Comparison of ENCODE assay signal across 8 cellular contexts in genomic region chr1:36397083-36397377, GRCh38. TPM values are rescaled to one million over a fixed set of nuclear protein-coding genes. Genes with fewer than 3 reads are reported as not detected.
DNase-seq lines count a peak whose midpoint lies in the region; ATAC-seq, FAIRE-seq and TF ChIP-seq lines count a peak whose summit lies in the region.

No MANE protein-coding gene starts in this region.

- H2AFZ ChIP-seq in astrocyte (ENCODE audit: low read depth, low read length), result peak overlapping the region; percentile 89

- H3K4me2 ChIP-seq in astrocyte (ENCODE audit: low read length), result peak overlapping the region; percentile 88

- peaks cover 5% of the 10 kb centered on the region for H4K20me1 ChIP-seq in astrocyte (ENCODE audit: insufficient read depth, low read length)

- peak overlapping the region; percentile 92 for H3K27ac ChIP-seq in astrocyte (ENCODE audit: low read depth, low read length)
- H3K27ac ChIP-seq in liver (ENCODE audit: low read depth in 1 of 2, low read length in 2 of 2), result peak overlapping the region; percentile 87 to 91
- peak overlapping the region; percentile 92 to 96 for H3K27ac ChIP-seq in tibial artery

- FAIRE-seq in astrocyte (lab: Jason Lieb, UNC), result no peak

- TF ChIP-seq CTCF in astrocyte (IDR thresholded peaks at IDR 0.05; ENCODE audit: insufficient read depth, low read depth, low read length) (no peak), liver (IDR thresholded peaks at IDR 0.05; ENCODE audit: low read depth, low read length, missing input control) (no peak), tibial artery (IDR thresholded peaks at IDR 0.05) (no peak)

- peak overlapping the region; percentile 73 for H3K27ac Mint-ChIP-seq in astrocyte (ENCODE audit: unreplicated experiment)

- H3K9me3 ChIP-seq in ES-I3 (ENCODE audit: control insufficient read depth, insufficient read depth, low read length), result no peaks in the 10 kb centered on the region
- no peaks in the 10 kb centered on the region for H3K9me3 ChIP-seq in astrocyte (ENCODE audit: insufficient read depth, low read depth, low read length)
- no peaks in the 10 kb centered on the region for H3K9me3 ChIP-seq in liver (ENCODE audit: control insufficient read depth in 4 of 4, low read length in 3 of 4)
- no peaks in the 10 kb centered on the region for H3K9me3 ChIP-seq in tibial artery

- 6% methylated on average over 5 of the region's 5 CpGs for WGBS in liver

- H3K27me3 ChIP-seq in astrocyte (ENCODE audit: insufficient read depth, low read length) (no peaks in the 10 kb centered on the region), liver (ENCODE audit: control insufficient read depth in 4 of 4, insufficient read depth in 4 of 4, low read length in 3 of 4) (no peaks in the 10 kb centered on the region), tibial artery (no peaks in the 10 kb centered on the region)

- H3K4me3 ChIP-seq in astrocyte (ENCODE audit: insufficient read depth, low read depth, low read length) (peak overlapping the region; percentile 91), liver (ENCODE audit: low read depth in 1 of 3, low read length in 3 of 3) (peak overlapping the region; percentile 79 to 90 (median 89)), tibial artery (peak overlapping the region; percentile 78 to 89)

- H3K9ac ChIP-seq in ES-I3 (ENCODE audit: low read depth, low read length), result peak overlapping the region; percentile 83
- H3K9ac ChIP-seq in astrocyte (ENCODE audit: low read length), result peak overlapping the region; percentile 95
- peak overlapping the region; percentile 92 to 93 for H3K9ac ChIP-seq in liver (ENCODE audit: low read depth in 1 of 2, low read length in 2 of 2)

- DNase-seq in astrocyte (ENCODE audit: low read depth) (no peak), tibial artery (no peak), NCI-H1694 treated with DMSO at 0.1 percent for 48 hours (lab: John Stamatoyannopoulos, UW) (no peak), middle frontal gyrus (ENCODE audit: extremely low spot score, low spot score) (no peak), T-helper 9 cell (no peak)

- peak overlapping the region; percentile 97 for H3K4me3 Mint-ChIP-seq in astrocyte (ENCODE audit: unreplicated experiment)

- H3K4me1 ChIP-seq in ES-I3 (ENCODE audit: insufficient read depth, low read length) (no peaks in the 10 kb centered on the region), astrocyte (ENCODE audit: insufficient read depth, low read length) (peaks cover 10% of the 10 kb centered on the region), liver (ENCODE audit: control insufficient read depth in 4 of 4, insufficient read depth in 4 of 4, low read length in 3 of 4) (peaks cover 0 to 14% (median 8%) of the 10 kb centered on the region in 4 donors), tibial artery (peaks cover 0 to 22% (median 16%) of the 10 kb centered on the region in 4 donors)

- no peaks in the 10 kb centered on the region for H3K9me3 Mint-ChIP-seq in astrocyte (ENCODE audit: unreplicated experiment)

- H3K4me1 Mint-ChIP-seq in astrocyte (ENCODE audit: low read depth, unreplicated experiment), result peaks cover 16% of the 10 kb centered on the region

- H3K27me3 Mint-ChIP-seq in astrocyte (ENCODE audit: low read depth, unreplicated experiment), result no peaks in the 10 kb centered on the region

- no peak for TF ChIP-seq RAD21 in liver (IDR thresholded peaks at IDR 0.05)

- H3K36me3 ChIP-seq in ES-I3 (ENCODE audit: insufficient read depth, low read length), result peaks cover 9% of the 10 kb centered on the region
- peaks cover 9% of the 10 kb centered on the region for H3K36me3 ChIP-seq in astrocyte (ENCODE audit: insufficient read depth, low read length)
- peaks cover 0 to 11% (median 10%) of the 10 kb centered on the region in 4 donors for H3K36me3 ChIP-seq in liver (ENCODE audit: control insufficient read depth in 4 of 4, insufficient read depth in 3 of 4, low read depth in 1 of 4, low read length in 3 of 4)
- H3K36me3 ChIP-seq in tibial artery, result peaks cover 9 to 21% (median 20%) of the 10 kb centered on the region in 3 donors

- peaks cover 10% of the 10 kb centered on the region for H3K36me3 Mint-ChIP-seq in astrocyte (ENCODE audit: low read depth, unreplicated experiment)

- intact Hi-C loops in tibial artery (cut with DNase I; ENCODE audit: low total_unique reads), result no loop called here

- H3K79me2 ChIP-seq in astrocyte (ENCODE audit: insufficient read depth, low read length), result peaks cover 30% of the 10 kb centered on the region

- peak; percentile 16 for ATAC-seq in HG03097 (IDR thresholded peaks at IDR 0.05; ENCODE audit: low FRiP score, unreplicated experiment)

TF ChIP-seq in liver, 16 proteins besides CTCF, POLR2A, EP300 and RAD21:
- TF ChIP-seq JUND (IDR thresholded peaks at IDR 0.05) (no peak), TAF1 (conservative IDR thresholded peaks at IDR 0.05) (no peak), RXRA (IDR thresholded peaks at IDR 0.05) (no peak), GABPA (IDR thresholded peaks at IDR 0.05 in 1 of 2, conservative IDR thresholded peaks at IDR 0.05 in 1 of 2) (no peak), EGR1 (IDR thresholded peaks at IDR 0.05; ENCODE audit: low read depth in 2 of 2) (no peak), FOXA2 (IDR thresholded peaks at IDR 0.05) (no peak)
TF ChIP-seq in liver: peak in this region for 0.

RNA-seq across cellular contexts. Expression of gene LSM10, which starts 0.7 kb away (rescaled TPM):
- total RNA-seq in astrocyte, result 48.9 and 53.5 TPM in 2 replicates
- total RNA-seq in liver, result 1 to 10 TPM; 6.2 to 8.0 TPM
- 10 to 100 TPM; 40.2 to 45.2 TPM for polyA plus RNA-seq in liver

RNA-seq across cellular contexts. Expression of gene STK40, which starts 11.3 kb away (rescaled TPM):
- total RNA-seq in astrocyte (69.6 and 71.1 TPM in 2 replicates), liver (10 to 100 TPM; 21.6 to 22.3 TPM)
- 10 to 100 TPM; 13.0 to 26.8 TPM for polyA plus RNA-seq in liver

RNA-seq across cellular contexts. Expression of gene OSCP1, which starts 53.2 kb away (rescaled TPM):
- total RNA-seq in astrocyte, result 4.2 and 6.3 TPM in 2 replicates
- total RNA-seq in liver, result 1 to 10 TPM; 1.5 to 1.7 TPM
- 1 to 10 TPM; 1.1 to 1.5 TPM for polyA plus RNA-seq in liver
